In genomic region chr5:175573493-175574269, GRCh38 we compare ENCODE assay signal across 21 cellular contexts.
DNase-seq lines count a peak whose midpoint lies in the region; TF ChIP-seq lines count a peak whose summit lies in the region.
"Had no signal": no experiment of that assay in that cellular context is flagged by ENCODE, and none has a peak within 500 bp of the region (broad histone marks: within the 10 kb centered on the region; RNA-seq: fewer than 3 reads in every experiment).

No MANE protein-coding gene starts in this region.

- no peaks in the 10 kb centered on the region for H3K9me2 ChIP-seq in hepatocyte (replicated peaks; ENCODE audit: insufficient read depth)

- TF ChIP-seq CTCF in HEK293 (tag by site-specific recombination; IDR thresholded peaks at IDR 0.05) (no peak), hepatocyte (IDR thresholded peaks at IDR 0.05; ENCODE audit: poor library complexity) (no peak), neural crest cell (conservative IDR thresholded peaks at IDR 0.05) (no peak)

- no peak overlapping the region for H3K27ac ChIP-seq in HEK293 (ENCODE audit: extremely low read depth, low read depth, low read length)
- 0 out of 2 replicates have a peak overlapping the region, but pooled peaks have one; percentile 23 for H3K27ac ChIP-seq in SJCRH30
- peak overlapping the region; percentile 38 for H3K27ac ChIP-seq in hepatocyte
- H3K27ac ChIP-seq: C4-2B, GM23248 had no signal

- H3K4me3 ChIP-seq in HEK293 (ENCODE audit: low read depth, low read length) (no peak overlapping the region), SJCRH30 (no peak overlapping the region), hepatocyte (no peak overlapping the region)
- H3K4me3 ChIP-seq: GM23248, MG63 had no signal

- DNase-seq in SJCRH30 (no peak), hepatocyte (ENCODE audit: low spot score) (no peak), neural crest cell (ENCODE audit: low read depth, low spot score) (no peak), occipital lobe (lab: John Stamatoyannopoulos, UW) (no peak), NCI-H1092 (lab: John Stamatoyannopoulos, UW) (no peak), D341Med (ENCODE audit: low spot score) (no peak)
- DNase-seq: activated CD4-positive, alpha-beta memory T cell treated with anti-CD3 and anti-CD28 coated beads, Interleukin-2, amount 10 ng/mL, durations not matched to agents 7 days and 5 days; activated CD4-positive, CD25-positive, alpha-beta regulatory T cell; kidney glomerular epithelial cell; naive thymus-derived CD8-positive, alpha-beta T cell; NCI-H1694 treated with DMSO at 0.1 percent for 48 hours; NCI-H82; stimulated activated CD4-positive, alpha-beta T cell treated with anti-CD3 and anti-CD28 coated beads, Interleukin-1b, Interleukin-23, amount 100 ng/mL, for 48 hours; substantia nigra; T1000 had no signal

- H3K27me3 Mint-ChIP-seq in neural crest cell (ENCODE audit: low read depth) = peaks cover 26% of the 10 kb centered on the region

- H3K27me3 ChIP-seq in SJCRH30 (no peaks in the 10 kb centered on the region), hepatocyte (no peaks in the 10 kb centered on the region)

- no peaks in the 10 kb centered on the region for H3K4me1 ChIP-seq in HEK293 (ENCODE audit: control insufficient read depth, insufficient read depth, low read length)
- H3K4me1 ChIP-seq in SJCRH30 = peaks cover 18% of the 10 kb centered on the region
- peaks cover 8% of the 10 kb centered on the region for H3K4me1 ChIP-seq in hepatocyte (ENCODE audit: insufficient read depth)

- H3K36me3 ChIP-seq in HEK293 (ENCODE audit: control insufficient read depth in 2 of 2, insufficient read depth in 1 of 2, low read length in 2 of 2) (no peaks in the 10 kb centered on the region), SJCRH30 (no peaks in the 10 kb centered on the region), hepatocyte (replicated peaks; ENCODE audit: insufficient read depth, low read depth) (no peaks in the 10 kb centered on the region)
- H3K36me3 ChIP-seq: MG63 had no signal

- no peaks in the 10 kb centered on the region for H3K36me3 Mint-ChIP-seq in neural crest cell (ENCODE audit: low read depth)
- H3K36me3 Mint-ChIP-seq: IgD-negative memory B cell; naive thymus-derived CD8-positive, alpha-beta T cell had no signal

- H3K4me3 Mint-ChIP-seq in neural crest cell = no peak overlapping the region
- H3K4me3 Mint-ChIP-seq: activated CD4-positive, alpha-beta memory T cell treated with anti-CD3 and anti-CD28 coated beads, Interleukin-2, amount 10 ng/mL, durations not matched to agents 7 days and 5 days; dendritic cell treated with granulocyte-macrophage colony-stimulating factor and Interleukin-4, amounts not matched to agents 40 ng/mL and 50 ng/mL, for 4 days; IgD-negative memory B cell had no signal

- peaks cover 11% of the 10 kb centered on the region for H3K4me1 Mint-ChIP-seq in neural crest cell
- H3K4me1 Mint-ChIP-seq: activated CD4-positive, alpha-beta memory T cell treated with anti-CD3 and anti-CD28 coated beads, Interleukin-2, amount 10 ng/mL, durations not matched to agents 7 days and 5 days had no signal

- no peaks in the 10 kb centered on the region for H4K20me1 ChIP-seq in hepatocyte (ENCODE audit: insufficient read depth, poor library complexity, severe bottlenecking)

- POLR2A ChIA-PET in HEK293 (lab: Yijun Ruan, JAX) = no interaction called here

- no peaks in the 10 kb centered on the region for H3K79me2 ChIP-seq in hepatocyte

- H3K9me3 ChIP-seq in HEK293 (ENCODE audit: control insufficient read depth, insufficient read depth, low read depth, low read length) = no peaks in the 10 kb centered on the region
- no peaks in the 10 kb centered on the region for H3K9me3 ChIP-seq in SJCRH30 (replicated peaks)
- no peaks in the 10 kb centered on the region for H3K9me3 ChIP-seq in hepatocyte (ENCODE audit: low read depth)

- H3K27ac Mint-ChIP-seq in neural crest cell (ENCODE audit: unreplicated experiment) = peak overlapping the region; percentile 59
- H3K27ac Mint-ChIP-seq: activated CD4-positive, alpha-beta memory T cell treated with anti-CD3 and anti-CD28 coated beads, Interleukin-2, amount 10 ng/mL, durations not matched to agents 7 days and 5 days; dendritic cell treated with granulocyte-macrophage colony-stimulating factor and Interleukin-4, amounts not matched to agents 40 ng/mL and 50 ng/mL, for 4 days; IgD-negative memory B cell had no signal

- no peak overlapping the region for H3K4me2 ChIP-seq in hepatocyte

- no peak overlapping the region for H2AFZ ChIP-seq in hepatocyte
- H2AFZ ChIP-seq: GM23248 had no signal

- peaks cover 6% of the 10 kb centered on the region for H3K9me3 Mint-ChIP-seq in neural crest cell
- H3K9me3 Mint-ChIP-seq: activated CD4-positive, alpha-beta memory T cell treated with anti-CD3 and anti-CD28 coated beads, Interleukin-2, amount 10 ng/mL, durations not matched to agents 7 days and 5 days; dendritic cell treated with granulocyte-macrophage colony-stimulating factor and Interleukin-4, amounts not matched to agents 40 ng/mL and 50 ng/mL, for 4 days; naive thymus-derived CD8-positive, alpha-beta T cell had no signal

- WGBS in hepatocyte (ENCODE audit: low lambda C conversion rate, missing lambda C conversion rate) = 42% methylated on average over 15 of the region's 15 CpGs

- CTCF ChIA-PET in HEK293 (lab: Yijun Ruan, JAX) = no interaction called here

TF ChIP-seq in HEK293, 187 proteins besides CTCF, POLR2A, EP300 and RAD21 (continues in another document):
- TF ChIP-seq ZNF169 (tag by site-specific recombination; IDR thresholded peaks at IDR 0.05) = no peak
- TF ChIP-seq PRDM2 (tag by site-specific recombination; IDR thresholded peaks at IDR 0.05; ENCODE audit: borderline replicate concordance) = no peak
- no peak for TF ChIP-seq ZBTB8A (tag by site-specific recombination; IDR thresholded peaks at IDR 0.05)
- TF ChIP-seq ZNF148 (tag by site-specific recombination; IDR thresholded peaks at IDR 0.05; ENCODE audit: borderline replicate concordance) = no peak
- TF ChIP-seq RBAK (tag by site-specific recombination; IDR thresholded peaks at IDR 0.05) = no peak
- peak; percentile 67 for TF ChIP-seq ZFHX2 (tag by site-specific recombination; conservative IDR thresholded peaks at IDR 0.05)
- TF ChIP-seq ZNF350 (tag by site-specific recombination; IDR thresholded peaks at IDR 0.05) = no peak
